11 cellular contexts compared by ENCODE assay signal in the genomic region with DNA sequence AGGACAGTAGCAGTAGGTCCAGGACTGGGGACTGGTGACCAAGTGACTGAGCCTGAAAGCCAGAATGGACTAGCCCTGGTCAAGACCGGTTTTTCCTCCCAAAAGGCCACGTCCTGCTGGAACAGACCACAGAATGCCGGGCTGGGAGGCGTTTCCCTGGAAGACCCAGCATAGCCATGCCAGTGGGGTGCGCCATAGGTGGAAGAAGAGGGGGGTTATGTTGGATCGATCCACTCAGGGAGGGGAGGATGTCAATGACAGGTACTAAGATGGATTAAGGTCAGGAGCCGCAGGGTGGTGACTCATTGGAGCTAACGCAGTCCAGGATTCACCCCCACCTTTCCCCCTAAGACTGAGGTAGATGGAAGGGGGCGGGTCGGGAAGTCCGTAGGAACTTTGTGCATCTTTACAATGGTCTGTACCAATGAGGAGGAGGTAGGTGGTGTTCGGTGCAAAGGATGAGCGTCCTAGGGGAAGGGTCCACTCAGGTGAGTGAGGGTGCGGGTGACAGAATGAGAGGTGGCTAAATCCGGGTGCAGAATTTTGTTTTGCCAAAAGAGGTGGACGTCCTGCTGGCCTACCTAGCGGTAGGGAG. TPM values are rescaled to one million over a fixed set of nuclear protein-coding genes. Genes with fewer than 3 reads are reported as not detected.
DNase-seq lines count a peak whose midpoint lies in the region; ATAC-seq, FAIRE-seq and TF ChIP-seq lines count a peak whose summit lies in the region.
"Had no signal": no experiment of that assay in that cellular context is flagged by ENCODE, and none has a peak within 500 bp of the region (broad histone marks: within the 10 kb centered on the region; RNA-seq: fewer than 3 reads in every experiment).

No MANE protein-coding gene starts in this region.

- WGBS in esophagus squamous epithelium, 2 donors, result 14 to 27% methylated on average over 16 to 17 of the region's 17 CpGs
- WGBS in pancreas, 2 donors, result 13 to 15% methylated on average over 17 of the region's 17 CpGs

- POLR2A ChIA-PET in PC-9 (lab: Charles Lee; ENCODE audit: unreplicated experiment), result interaction anchor here (0.6 to 0.7 kb wide), 3 partner anchors 49 to 241 kb away, joined by 3 to 16 read pairs (median 4); a partner anchor contains a TSS

- H3K27me3 ChIP-seq in PC-9 (ENCODE audit: insufficient read depth, low read depth) (no peaks in the 10 kb centered on the region), esophagus squamous epithelium (peaks cover 0 to 9% (median 0%) of the 10 kb centered on the region in 4 donors), pancreas (no peaks in the 10 kb centered on the region)

- CTCF ChIA-PET in PC-9 (lab: Charles Lee), result interaction anchor here (0.6 to 1.2 kb wide), 2 partner anchors 30 to 358 kb away, joined by 3 to 4 read pairs; a partner anchor contains a TSS

- H3K79me2 ChIP-seq in PC-9 (ENCODE audit: low read depth), result no peaks in the 10 kb centered on the region

- DNase-seq in PC-9 (peak; percentile 91 to 99), esophagus squamous epithelium (lab: John Stamatoyannopoulos, UW) (no peak), pancreas (peak in 5 of 6 donors; percentile 34 to 76 (median 64)), OCI-M1 (lab: John Stamatoyannopoulos, UW) (no peak)
- DNase-seq: activated T-cell treated with anti-CD3 and anti-CD28 coated beads for 4 hours, NCI-H1092 had no signal

- FAIRE-seq in pancreas (lab: Jason Lieb, UNC), result no peak

- intact Hi-C loops in PC-9 (cut with micrococcal nuclease; ENCODE audit: unreplicated experiment) (loop anchor here (1.0 to 5.0 kb wide), 4 partner anchors 35 to 164 kb away; a partner anchor contains a TSS), esophagus squamous epithelium (cut with DNase I) (loop anchor here (10.0 kb wide), 1 partner anchor 117 kb away; no protein-coding TSS in a partner anchor), pancreas (cut with DNase I) (loop anchor here in 1 of 3 donors (10.0 kb wide), 1 partner anchor 107 kb away; a partner anchor contains a TSS)

- TF ChIP-seq POLR2A in GM18505 (IDR thresholded peaks at IDR 0.05; ENCODE audit: borderline replicate concordance, extremely low read depth, insufficient read depth, insufficient read length) (peak; percentile 42), esophagus squamous epithelium (IDR thresholded peaks at IDR 0.05) (no peak)

- BruUV-seq in PC-9 (replicated peaks; lab: Mats Ljungman, UMichigan), result no TSS peak

- no peaks in the 10 kb centered on the region for H4K20me1 ChIP-seq in PC-9 (ENCODE audit: insufficient read depth)

- H3K36me3 ChIP-seq in PC-9 (ENCODE audit: low read depth) (peaks cover 16% of the 10 kb centered on the region; the same call in 1 of the 2 replicates), esophagus squamous epithelium (peaks cover 0 to 38% (median 17%) of the 10 kb centered on the region in 3 donors), pancreas (no peaks in the 10 kb centered on the region)

- H3K4me1 ChIP-seq in PC-9 (replicated peaks; ENCODE audit: insufficient read depth) (peaks cover 27% of the 10 kb centered on the region), esophagus squamous epithelium (peaks cover 19 to 42% (median 30%) of the 10 kb centered on the region in 3 donors), pancreas (peaks cover 3 to 7% (median 6%) of the 10 kb centered on the region in 3 donors)

- H3K9me3 ChIP-seq in PC-9 (ENCODE audit: insufficient read depth, low read depth), result peaks cover 13% of the 10 kb centered on the region
- H3K9me3 ChIP-seq in esophagus squamous epithelium, result peaks cover 0 to 4% (median 0%) of the 10 kb centered on the region in 3 donors
- no peaks in the 10 kb centered on the region for H3K9me3 ChIP-seq in pancreas

- H3K4me2 ChIP-seq in PC-9, result peak overlapping the region; percentile 97

- TF ChIP-seq CTCF in PC-9 (conservative IDR thresholded peaks at IDR 0.05) (no peak), esophagus squamous epithelium (IDR thresholded peaks at IDR 0.05) (peak in 1 of 6 experiments; percentile 4), pancreas (IDR thresholded peaks at IDR 0.05) (no peak)

- H3K9me2 ChIP-seq in PC-9 (ENCODE audit: insufficient read depth), result no peaks in the 10 kb centered on the region

- H3K27ac ChIP-seq in PC-9 (peak overlapping the region; percentile 88), esophagus squamous epithelium (peak overlapping the region; percentile 50 to 79 (median 64)), pancreas (peak overlapping the region; percentile 14 to 58 (median 44))

- ATAC-seq in GM18505 (IDR thresholded peaks at IDR 0.05; ENCODE audit: unreplicated experiment), result no peak
- peak; percentile 20 to 54 (median 33) for ATAC-seq in pancreas
- ATAC-seq in HG03108 (IDR thresholded peaks at IDR 0.05; ENCODE audit: unreplicated experiment), result no peak
- no peak for ATAC-seq in GM19455 (IDR thresholded peaks at IDR 0.05; ENCODE audit: unreplicated experiment)
- no peak for ATAC-seq in GM21447 (IDR thresholded peaks at IDR 0.05; ENCODE audit: unreplicated experiment)

- peaks cover 56% of the 10 kb centered on the region for H3F3A ChIP-seq in PC-9 (ENCODE audit: insufficient read depth, low read depth)

- H2AFZ ChIP-seq in PC-9, result no peak overlapping the region

- peak overlapping the region; percentile 80 for H3K4me3 ChIP-seq in PC-9
- H3K4me3 ChIP-seq in esophagus squamous epithelium, result peak overlapping the region; percentile 31 to 65 (median 50)
- H3K4me3 ChIP-seq in pancreas, result peak overlapping the region in 3 of 4 donors; percentile 23 to 58 (median 35)

RNA-seq across cellular contexts. Expression of a gene that starts 21.0 kb away (rescaled TPM):
- 123 and 155 TPM in 2 replicates for total RNA-seq in PC-9 (2021)
- total RNA-seq in esophagus squamous epithelium, result 10 to 100 TPM; 39.2 to 82.9 (median 52.7) TPM
- 10 to 100 TPM; 12.5 to 49.3 (median 25.1) TPM for total RNA-seq in pancreas
- polyA plus RNA-seq in pancreas, result 10 to 100 TPM; 32.7 to 34.3 TPM

RNA-seq across cellular contexts. Expression of a gene that starts 30.0 kb away (rescaled TPM):
- total RNA-seq in PC-9 (2021) (5.0 and 9.5 TPM in 2 replicates), esophagus squamous epithelium (1 to 10 TPM; 1.8 to 6.7 (median 4.0) TPM), pancreas (under 1 TPM; 0.22 to 0.41 (median 0.30) TPM)
- polyA plus RNA-seq in pancreas, result 1 to 10 TPM in 1 of 2 donors, under 1 TPM in 1; 0.53 to 2.1 TPM
- total RNA-seq: lung microvascular endothelial cell had no signal

RNA-seq across cellular contexts. Expression of a gene that starts 31.4 kb away (rescaled TPM):
- 49.6 and 50.1 TPM in 2 replicates for total RNA-seq in PC-9 (2021)
- total RNA-seq in esophagus squamous epithelium, result 1 to 10 TPM; 1.9 to 7.2 (median 4.2) TPM
- total RNA-seq in pancreas, result 1 to 10 TPM; 2.1 to 6.3 (median 3.2) TPM
- 1 to 10 TPM; 4.4 to 9.5 TPM for polyA plus RNA-seq in pancreas

RNA-seq across cellular contexts. Expression of a gene that starts 56.4 kb away (rescaled TPM):
- total RNA-seq in PC-9 (2021), result 10.8 and 15.2 TPM in 2 replicates
- total RNA-seq in esophagus squamous epithelium, result 10 to 100 TPM in 2 of 4 donors, 1 to 10 TPM in 2; 4.7 to 12.4 (median 10.1) TPM
- 1 to 10 TPM; 3.4 to 8.0 (median 6.0) TPM for total RNA-seq in pancreas
- polyA plus RNA-seq in pancreas, result 1 to 10 TPM; 3.7 to 3.8 TPM

Comparison
In these comparisons a context has a peak if more than half of its experiments do, and no peak if none do; other contexts are left out.
1. ATAC-seq: peak in pancreas (4 of 4); none in GM18505 (single experiment), HG03108 (single experiment), GM19455 (single experiment) and GM21447 (single experiment).
2. DNase-seq: peak in PC-9 (2 of 2) and pancreas (5 of 6); none in esophagus squamous epithelium (single experiment) and OCI-M1 (single experiment).
3. Peak in every context shown above with its lines, with median percentiles within 50 percentile points of each other: H3K27ac ChIP-seq and H3K4me3 ChIP-seq.